ENCODE assay signal across 8 cellular contexts in genomic region chr13:20721454-20722357, GRCh38. TPM values are rescaled to one million over a fixed set of nuclear protein-coding genes. Genes with fewer than 3 reads are reported as not detected.
DNase-seq lines count a peak whose midpoint lies in the region; ATAC-seq and TF ChIP-seq lines count a peak whose summit lies in the region.

No MANE protein-coding gene starts in this region.

- H3K4me3 Mint-ChIP-seq in mesothelial cell of epicardium, result peak overlapping the region; percentile 55

- no peaks in the 10 kb centered on the region for H3K9me3 Mint-ChIP-seq in mesothelial cell of epicardium

- no peaks in the 10 kb centered on the region for H3K36me3 ChIP-seq in endocrine pancreas (ENCODE audit: control insufficient read depth, insufficient read depth, low read length)
- H3K36me3 ChIP-seq in uterus, result no peaks in the 10 kb centered on the region

- H3K27ac Mint-ChIP-seq in mesothelial cell of epicardium, result no peak overlapping the region

- peak overlapping the region; percentile 56 for H3K9ac ChIP-seq in endocrine pancreas (ENCODE audit: control insufficient read depth, insufficient read depth, low read length)

- peaks cover 4% of the 10 kb centered on the region for H3K27me3 Mint-ChIP-seq in mesothelial cell of epicardium (ENCODE audit: low read depth)

- no peaks in the 10 kb centered on the region for H3K36me3 Mint-ChIP-seq in mesothelial cell of epicardium

- H3K27ac ChIP-seq in uterus, result no peak overlapping the region

- H3K4me1 Mint-ChIP-seq in mesothelial cell of epicardium, result peaks cover 9% of the 10 kb centered on the region

- ATAC-seq in HG03439 (IDR thresholded peaks at IDR 0.05; ENCODE audit: unreplicated experiment) (no peak), GM21529 (IDR thresholded peaks at IDR 0.05; ENCODE audit: unreplicated experiment) (no peak)

- H3K4me1 ChIP-seq in endocrine pancreas (ENCODE audit: control insufficient read depth, insufficient read depth, low read length) (peaks cover 3% of the 10 kb centered on the region), uterus (peaks cover 0 to 9% of the 10 kb centered on the region in 2 donors)

- no peak for TF ChIP-seq CTCF in mesothelial cell of epicardium (IDR thresholded peaks at IDR 0.05; ENCODE audit: unreplicated experiment)
- TF ChIP-seq CTCF in uterus (IDR thresholded peaks at IDR 0.05), result no peak

- DNase-seq in GM03348 (ENCODE audit: low spot score) (peak; percentile 44), NCI-H748 (lab: John Stamatoyannopoulos, UW; ENCODE audit: unreplicated experiment) (peak; percentile 81), mesothelial cell of epicardium (ENCODE audit: low spot score in 2 of 2, unreplicated experiment in 2 of 2) (no peak), uterus (peak; percentile 39 to 61), SW 1271 (lab: John Stamatoyannopoulos, UW) (no peak)

- H3K27me3 ChIP-seq in endocrine pancreas (ENCODE audit: control insufficient read depth, insufficient read depth, low read length) (no peaks in the 10 kb centered on the region), uterus (no peaks in the 10 kb centered on the region)

- TF ChIP-seq POLR2A in uterus (IDR thresholded peaks at IDR 0.05), result no peak

- H3K4me3 ChIP-seq in endocrine pancreas (ENCODE audit: control insufficient read depth, insufficient read depth, low read length) (peak overlapping the region; percentile 32), uterus (peak overlapping the region; percentile 2 to 21)

- H3K9me3 ChIP-seq in endocrine pancreas (ENCODE audit: control insufficient read depth, low read length) (no peaks in the 10 kb centered on the region), uterus (no peaks in the 10 kb centered on the region)

- intact Hi-C loops in uterus (cut with DNase I; ENCODE audit: low total_unique reads), result no loop called here

RNA-seq across cellular contexts. Expression of gene IL17D, which starts 18.2 kb away (rescaled TPM):
- 5.4 to 6.2 TPM (median 5.9 TPM) in 3 replicates for total RNA-seq in mesothelial cell of epicardium
- 1 to 10 TPM in 2 of 4 donors, not detected in 2; 2.7 to 5.6 TPM for total RNA-seq in uterus

RNA-seq across cellular contexts. Expression of gene EEF1AKMT1, which starts 52.1 kb away (rescaled TPM):
- total RNA-seq in mesothelial cell of epicardium (9.5 to 12.4 TPM (median 10.4 TPM) in 3 replicates), uterus (10 to 100 TPM in 3 of 4 donors, 1 to 10 TPM in 1; 5.0 to 28.5 (median 21.7) TPM)

Comparison
In these comparisons a context has a peak if more than half of its experiments do, and no peak if none do; other contexts are left out.
1. DNase-seq: peak in GM03348 (single experiment), NCI-H748 (single experiment) and uterus (2 of 2); none in mesothelial cell of epicardium (0 of 2) and SW 1271 (0 of 2).